In the genomic region with DNA sequence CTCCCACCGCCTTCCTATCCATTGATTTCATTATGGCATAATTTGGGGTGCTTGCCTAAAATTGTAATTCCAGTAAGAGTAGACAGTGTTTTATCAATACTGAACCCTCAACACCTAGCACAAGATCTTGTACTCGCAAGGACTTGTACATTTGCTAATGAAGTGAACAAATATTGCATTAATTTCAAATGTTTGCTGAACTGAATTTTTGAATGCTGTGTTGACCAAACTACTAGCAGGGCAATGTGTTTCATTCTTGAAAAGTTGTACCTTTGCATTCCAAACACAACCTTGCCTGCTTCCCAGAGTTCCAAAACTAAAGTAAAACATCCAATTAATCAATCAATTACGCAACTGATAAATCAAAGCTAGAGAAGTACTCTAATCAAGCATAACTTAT, we compare ENCODE assay signal across 5 cellular contexts. TPM values are rescaled to one million over a fixed set of nuclear protein-coding genes. Genes with fewer than 3 reads are reported as not detected.
"Had no signal": no experiment of that assay in that cellular context is flagged by ENCODE, and none has a peak within 500 bp of the region (broad histone marks: within the 10 kb centered on the region; RNA-seq: fewer than 3 reads in every experiment).

No MANE protein-coding gene starts in this region.

RNA-seq across cellular contexts. Expression of a gene that starts 57.6 kb away (rescaled TPM):
- total RNA-seq: colonic mucosa, kidney epithelial cell, left ventricle myocardium superior, mucosa of gallbladder, pulmonary artery endothelial cell had no signal
